ENCODE assay signal across 1 cellular context in the genomic region with DNA sequence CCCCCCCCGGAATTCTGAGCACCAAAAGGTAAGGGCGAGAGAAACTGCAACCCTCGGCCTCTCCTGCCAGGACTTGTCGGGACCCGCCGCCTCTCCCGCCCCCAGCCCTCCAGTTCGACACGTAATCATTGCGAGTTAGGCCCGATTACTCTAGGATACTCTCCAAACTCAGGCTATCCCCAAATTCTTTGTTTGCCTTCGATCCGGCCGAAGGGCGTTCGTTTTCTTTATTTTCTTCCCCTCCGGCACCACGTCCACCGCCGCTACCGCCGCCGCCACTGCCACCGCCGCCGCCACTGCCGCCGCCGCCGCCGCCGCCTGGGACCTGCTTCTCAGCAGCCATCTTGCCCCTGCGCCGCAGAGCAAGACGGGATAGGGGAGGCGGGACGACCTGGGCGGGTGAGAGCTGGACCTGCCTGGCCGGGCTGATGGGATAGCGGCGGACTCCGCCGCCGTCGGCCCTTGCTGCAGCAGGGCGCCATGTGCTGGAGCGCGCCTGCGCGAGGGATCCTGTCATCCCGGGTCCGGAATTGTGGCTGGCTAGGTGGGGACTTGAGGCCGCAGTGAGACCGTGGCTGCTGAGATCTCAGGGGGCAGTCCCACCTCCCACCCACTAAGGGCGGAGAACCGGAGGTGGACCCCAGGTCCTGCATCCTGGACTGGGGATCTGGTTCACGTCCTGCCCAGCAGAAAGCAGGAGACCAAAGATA.
TF ChIP-seq lines count a peak whose summit lies in the region.

Gene SRP68, minus strand, starts transcription at position 369 of the 710 bp plus-strand sequence. Its CDS starts 26 bp downstream, at position 343.

TF ChIP-seq in A549, 52 proteins besides CTCF, POLR2A, EP300 and RAD21 (continued from another document):
- TF ChIP-seq ATOH8 (CRISPR knock-in tag; IDR thresholded peaks at IDR 0.05; ENCODE audit: low read depth), result peak; percentile 54; the same call in 1 of the 2 replicates
- TF ChIP-seq, protein P1, sequence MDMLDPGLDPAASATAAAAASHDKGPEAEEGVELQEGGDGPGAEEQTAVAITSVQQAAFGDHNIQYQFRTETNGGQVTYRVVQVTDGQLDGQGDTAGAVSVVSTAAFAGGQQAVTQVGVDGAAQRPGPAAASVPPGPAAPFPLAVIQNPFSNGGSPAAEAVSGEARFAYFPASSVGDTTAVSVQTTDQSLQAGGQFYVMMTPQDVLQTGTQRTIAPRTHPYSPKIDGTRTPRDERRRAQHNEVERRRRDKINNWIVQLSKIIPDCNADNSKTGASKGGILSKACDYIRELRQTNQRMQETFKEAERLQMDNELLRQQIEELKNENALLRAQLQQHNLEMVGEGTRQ (IDR thresholded peaks at IDR 0.05), result 0 out of 2 replicates have a peak, but pooled peaks have one; percentile 6
- no peak for TF ChIP-seq FOXS1 (CRISPR knock-in tag; IDR thresholded peaks at IDR 0.05)
- TF ChIP-seq ZNF302 (CRISPR knock-in tag; IDR thresholded peaks at IDR 0.05), result no peak
- no peak for TF ChIP-seq SMC3 (IDR thresholded peaks at IDR 0.05)
- TF ChIP-seq TP53 (CRISPR knock-in tag; IDR thresholded peaks at IDR 0.05), result no peak
- TF ChIP-seq CHD2 (IDR thresholded peaks at IDR 0.05; ENCODE audit: low read length, partially characterized antibody), result no peak
- TF ChIP-seq KDM1A (IDR thresholded peaks at IDR 0.05; ENCODE audit: low read depth), result no peak
- TF ChIP-seq HOXB13 (CRISPR knock-in tag; IDR thresholded peaks at IDR 0.05; ENCODE audit: low read depth), result no peak
